1 cellular context compared by ENCODE assay signal in the genomic region with DNA sequence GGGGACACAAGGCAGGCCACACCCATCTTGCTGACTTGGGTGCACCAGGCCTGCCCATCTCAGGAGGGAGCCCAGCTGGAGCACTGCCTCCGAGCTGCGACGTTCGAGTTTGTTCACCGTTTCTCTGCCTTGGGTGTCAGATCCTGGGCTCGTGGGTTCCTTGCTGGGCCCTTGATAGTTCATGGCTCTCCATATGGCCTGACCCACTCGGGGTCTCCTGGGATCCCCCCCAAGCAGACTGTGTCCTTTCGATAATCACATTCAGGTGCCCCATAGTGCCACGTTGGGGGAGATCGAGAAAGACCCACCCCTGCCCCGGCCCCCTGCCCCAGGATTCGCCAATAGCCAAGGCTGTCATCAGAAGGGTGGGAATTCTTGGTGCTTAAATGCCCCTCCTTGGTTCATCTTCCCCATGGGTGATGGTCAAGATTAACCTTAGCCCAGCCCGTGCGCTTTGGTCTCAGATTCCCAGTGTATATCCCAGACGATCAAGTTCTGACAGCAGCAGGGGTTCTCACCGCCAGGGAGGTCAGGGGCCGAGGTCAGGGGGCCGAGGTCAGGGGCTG.
TF ChIP-seq lines count a peak whose summit lies in the region.

No MANE protein-coding gene starts in this region.

TF ChIP-seq in SK-N-SH treated with all-trans-retinoic acid at 6 μM for 48 hours, 23 proteins besides CTCF, POLR2A, EP300 and RAD21 (continued from another document):
- TF ChIP-seq TSHZ2 (CRISPR knock-in tag; IDR thresholded peaks at IDR 0.05) (no peak), ARNTL (CRISPR knock-in tag; IDR thresholded peaks at IDR 0.05; ENCODE audit: borderline replicate concordance, low read depth) (no peak), PATZ1 (CRISPR knock-in tag; IDR thresholded peaks at IDR 0.05; ENCODE audit: borderline replicate concordance) (no peak), CSRNP3 (CRISPR knock-in tag; IDR thresholded peaks at IDR 0.05) (no peak), OSR1 (CRISPR knock-in tag; IDR thresholded peaks at IDR 0.05) (no peak), ZC3H10 (CRISPR knock-in tag; IDR thresholded peaks at IDR 0.05) (no peak), ZNF70 (CRISPR knock-in tag; IDR thresholded peaks at IDR 0.05) (no peak)
